In genomic region chr11:36622431-36623136, GRCh38 we compare ENCODE assay signal across 8 cellular contexts. TPM values are rescaled to one million over a fixed set of nuclear protein-coding genes. Genes with fewer than 3 reads are reported as not detected.
A peak's percentile ranks its signal among the peaks of the same experiment; 100 is the strongest.
DNase-seq lines count a peak whose midpoint lies in the region; ATAC-seq and TF ChIP-seq lines count a peak whose summit lies in the region.

No MANE protein-coding gene starts in this region.

- no peaks in the 10 kb centered on the region for H3K9me3 Mint-ChIP-seq in activated CD4-positive, alpha-beta T cell treated with anti-CD3 and anti-CD28 coated beads, Interleukin-2, amount 10 ng/mL, durations not matched to agents 24 days and 14 days

- peak; percentile 60 for DNase-seq in activated CD4-positive, alpha-beta T cell treated with anti-CD3 and anti-CD28 coated beads, Interleukin-2, amount 10 ng/mL, durations not matched to agents 24 days and 14 days
- no peak for DNase-seq in activated CD4-positive, alpha-beta T cell treated with anti-CD3 and anti-CD28 coated beads for 4 hours
- peak; percentile 48 for DNase-seq in PC-3
- DNase-seq in fibroblast of mammary gland (ENCODE audit: low read depth) = peak; percentile 21
- DNase-seq in thoracic aorta (ENCODE audit: low spot score) = no peak
- no peak for DNase-seq in iPS-NIHi7 (ENCODE audit: extremely low spot score)
- no peak for DNase-seq in esophagus squamous epithelium (lab: John Stamatoyannopoulos, UW)

- no peak overlapping the region for H3K27ac ChIP-seq in PC-3 (ENCODE audit: low read length)
- no peak overlapping the region for H3K27ac ChIP-seq in thoracic aorta
- no peak overlapping the region for H3K27ac ChIP-seq in esophagus squamous epithelium

- H3K4me3 ChIP-seq in PC-3 (ENCODE audit: low read length) (no peak overlapping the region), fibroblast of mammary gland (ENCODE audit: control insufficient read depth, low read depth, low read length) (no peak overlapping the region), thoracic aorta (no peak overlapping the region), esophagus squamous epithelium (no peak overlapping the region)

- H3K27me3 Mint-ChIP-seq in activated CD4-positive, alpha-beta T cell treated with anti-CD3 and anti-CD28 coated beads, Interleukin-2, amount 10 ng/mL, durations not matched to agents 24 days and 14 days = peaks cover 13% of the 10 kb centered on the region

- H3K9me3 ChIP-seq in PC-3 (ENCODE audit: low read length) (no peaks in the 10 kb centered on the region), thoracic aorta (no peaks in the 10 kb centered on the region), esophagus squamous epithelium (no peaks in the 10 kb centered on the region)

- H3K36me3 ChIP-seq in PC-3 (ENCODE audit: low read depth, low read length) (no peaks in the 10 kb centered on the region), thoracic aorta (no peaks in the 10 kb centered on the region), esophagus squamous epithelium (no peaks in the 10 kb centered on the region)

- H3F3A ChIP-seq in PC-3 (ENCODE audit: low read length, unreplicated experiment) = no peaks in the 10 kb centered on the region

- ATAC-seq in HG03095 (IDR thresholded peaks at IDR 0.05; ENCODE audit: unreplicated experiment) = peak; percentile 65
- peak; percentile 97 for ATAC-seq in PC-3
- ATAC-seq in thoracic aorta (ENCODE audit: insufficient number of reproducible peaks, low FRiP score, low read depth) = no peak

- no peak overlapping the region for H2AFZ ChIP-seq in PC-3 (ENCODE audit: low read length)

- 73 to 80% methylated on average over 3 of the region's 3 CpGs for WGBS in esophagus squamous epithelium, 2 donors

- H3K4me3 Mint-ChIP-seq in activated CD4-positive, alpha-beta T cell treated with anti-CD3 and anti-CD28 coated beads, Interleukin-2, amount 10 ng/mL, durations not matched to agents 24 days and 14 days = no peak overlapping the region

- intact Hi-C loops in activated CD4-positive, alpha-beta T cell treated with anti-CD3 and anti-CD28 coated beads, Interleukin-2, amount 10 ng/mL, durations not matched to agents 24 days and 14 days (cut with micrococcal nuclease) = loop anchor here (5.0 kb wide), 1 partner anchor 60 kb away; no protein-coding TSS in a partner anchor
- intact Hi-C loops in PC-3 (cut with micrococcal nuclease) (loop anchor here (1.0 kb wide), 1 partner anchor 58 kb away; no protein-coding TSS in a partner anchor), esophagus squamous epithelium (cut with DNase I) (no loop called here)

- no peaks in the 10 kb centered on the region for H3K36me3 Mint-ChIP-seq in activated CD4-positive, alpha-beta T cell treated with anti-CD3 and anti-CD28 coated beads, Interleukin-2, amount 10 ng/mL, durations not matched to agents 24 days and 14 days (ENCODE audit: low read depth)

- POLR2A ChIA-PET in PC-3 (lab: Charles Lee; ENCODE audit: unreplicated experiment) = no interaction called here

- H3K27ac Mint-ChIP-seq in activated CD4-positive, alpha-beta T cell treated with anti-CD3 and anti-CD28 coated beads, Interleukin-2, amount 10 ng/mL, durations not matched to agents 24 days and 14 days = no peak overlapping the region

- peak; percentile 68 for TF ChIP-seq CTCF in PC-3 (conservative IDR thresholded peaks at IDR 0.05; ENCODE audit: low read depth, low read length)
- peak; percentile 35 for TF ChIP-seq CTCF in fibroblast of mammary gland (conservative IDR thresholded peaks at IDR 0.05; ENCODE audit: control insufficient read depth, insufficient read depth, low read depth, low read length)
- peak; percentile 48 for TF ChIP-seq CTCF in thoracic aorta (IDR thresholded peaks at IDR 0.05)
- TF ChIP-seq CTCF in esophagus squamous epithelium (IDR thresholded peaks at IDR 0.05) = peak in 3 of 6 experiments; percentile 10 to 25 (median 16)

- no peak for TF ChIP-seq POLR2A in esophagus squamous epithelium (IDR thresholded peaks at IDR 0.05)

- H3K79me2 ChIP-seq in PC-3 (ENCODE audit: low read length) = no peaks in the 10 kb centered on the region

- no peak overlapping the region for H3K9ac ChIP-seq in PC-3 (ENCODE audit: low read length)

- H4K20me1 ChIP-seq in PC-3 (ENCODE audit: low read length) = no peaks in the 10 kb centered on the region

- H3K9me2 ChIP-seq in PC-3 (replicated peaks; ENCODE audit: low read length) = no peaks in the 10 kb centered on the region

- H3K27me3 ChIP-seq in PC-3 (ENCODE audit: low read length) (no peaks in the 10 kb centered on the region), thoracic aorta (replicated peaks; ENCODE audit: insufficient read depth) (no peaks in the 10 kb centered on the region), esophagus squamous epithelium (no peaks in the 10 kb centered on the region)

- no peaks in the 10 kb centered on the region for H3K4me1 ChIP-seq in PC-3 (ENCODE audit: insufficient read depth, low read length)
- H3K4me1 ChIP-seq in thoracic aorta (ENCODE audit: control insufficient read depth in 1 of 2, low read depth in 2 of 2) = peaks cover 9 to 27% of the 10 kb centered on the region in 2 donors
- peaks cover 0 to 14% (median 0%) of the 10 kb centered on the region in 3 donors for H3K4me1 ChIP-seq in esophagus squamous epithelium

- CTCF ChIA-PET in PC-3 (lab: Charles Lee) = interaction anchor here (1.0 kb wide), 1 partner anchor 58 kb away, joined by 5 read pairs; no protein-coding TSS in a partner anchor

- no peak overlapping the region for H3K4me2 ChIP-seq in PC-3 (ENCODE audit: low read length)

- BruUV-seq in PC-3 (replicated peaks; lab: Mats Ljungman, UMichigan) = no TSS peak

- no peaks in the 10 kb centered on the region for H3K4me1 Mint-ChIP-seq in activated CD4-positive, alpha-beta T cell treated with anti-CD3 and anti-CD28 coated beads, Interleukin-2, amount 10 ng/mL, durations not matched to agents 24 days and 14 days

RNA-seq across cellular contexts. Expression of gene RAG2, which starts 24.5 kb away (rescaled TPM):
- total RNA-seq in activated CD4-positive, alpha-beta T cell treated with anti-CD3 and anti-CD28 coated beads, Interleukin-2, amount 10 ng/mL, durations not matched to agents 24 days and 14 days = not detected in 2 replicates
- not detected in 2 replicates for total RNA-seq in PC-3 (2014; rRNA removed)
- not detected for total RNA-seq in thoracic aorta
- total RNA-seq in esophagus squamous epithelium = not detected

RNA-seq across cellular contexts. Expression of gene IFTAP, which starts 28.3 kb away (rescaled TPM):
- total RNA-seq in activated CD4-positive, alpha-beta T cell treated with anti-CD3 and anti-CD28 coated beads, Interleukin-2, amount 10 ng/mL, durations not matched to agents 24 days and 14 days = 1.1 and 1.7 TPM in 2 replicates
- total RNA-seq in PC-3 (2014; rRNA removed) = 12.9 and 17.6 TPM in 2 replicates
- 10 to 100 TPM; 18.3 to 41.0 TPM for total RNA-seq in thoracic aorta
- total RNA-seq in esophagus squamous epithelium = 10 to 100 TPM in 3 of 4 donors, under 1 TPM in 1; 0.80 to 22.3 (median 15.5) TPM

RNA-seq across cellular contexts. Expression of gene RAG1, which starts 54.8 kb away (rescaled TPM):
- total RNA-seq in activated CD4-positive, alpha-beta T cell treated with anti-CD3 and anti-CD28 coated beads, Interleukin-2, amount 10 ng/mL, durations not matched to agents 24 days and 14 days = 0.14 TPM in 1 of 2 replicates, not detected in the other
- total RNA-seq in PC-3 (2014; rRNA removed) = 0.15 and 0.23 TPM in 2 replicates
- total RNA-seq in thoracic aorta = under 1 TPM; 0.28 to 0.54 TPM
- total RNA-seq in esophagus squamous epithelium = under 1 TPM; 0.04 to 0.34 (median 0.24) TPM

Comparison
In these comparisons a context has a peak if more than half of its experiments do, and no peak if none do; other contexts are left out.
1. DNase-seq: peak in activated CD4-positive, alpha-beta T cell treated with anti-CD3 and anti-CD28 coated beads, Interleukin-2, amount 10 ng/mL, durations not matched to agents 24 days and 14 days (single experiment), PC-3 (single experiment) and fibroblast of mammary gland (single experiment); none in activated CD4-positive, alpha-beta T cell treated with anti-CD3 and anti-CD28 coated beads for 4 hours (0 of 2), thoracic aorta (single experiment), iPS-NIHi7 (single experiment) and esophagus squamous epithelium (single experiment).